25 cellular contexts compared by ENCODE assay signal in genomic region chr6:118882314-118882905, GRCh38. TPM values are rescaled to one million over a fixed set of nuclear protein-coding genes. Genes with fewer than 3 reads are reported as not detected.
DNase-seq lines count a peak whose midpoint lies in the region; ATAC-seq and TF ChIP-seq lines count a peak whose summit lies in the region.
"Had no signal": no experiment of that assay in that cellular context is flagged by ENCODE, and none has a peak within 500 bp of the region (broad histone marks: within the 10 kb centered on the region; RNA-seq: fewer than 3 reads in every experiment).

No MANE protein-coding gene starts in this region.

- H3K36me3 ChIP-seq in naive thymus-derived CD4-positive, alpha-beta T cell (ENCODE audit: control insufficient read depth in 2 of 3, insufficient read depth in 3 of 3, low read length in 3 of 3), result peaks cover 0 to 3% (median 0%) of the 10 kb centered on the region in 3 experiments
- H3K36me3 ChIP-seq: heart left ventricle, pancreas, SJCRH30 had no signal

- CTCF ChIA-PET in activated B cell treated with CpG ODN at 0.5 μM for 24 hours (lab: Charles Lee), result interaction anchor here (1.0 to 2.0 kb wide), 2 partner anchors 12 to 17 kb away, joined by 3 to 4 read pairs; no protein-coding TSS in a partner anchor
- CTCF ChIA-PET in naive thymus-derived CD4-positive, alpha-beta T cell (lab: Charles Lee), result interaction anchor here (0.5 to 0.9 kb wide), 3 partner anchors 10 to 329 kb away, joined by 3 to 5 read pairs (median 3); no protein-coding TSS in a partner anchor

- H3K56ac ChIP-seq in H9 (ENCODE audit: insufficient read length, low read depth, low read length), result no peak overlapping the region

- H3K27me3 ChIP-seq in H9 (ENCODE audit: insufficient read depth, low read length), result no peaks in the 10 kb centered on the region
- no peaks in the 10 kb centered on the region for H3K27me3 ChIP-seq in naive thymus-derived CD4-positive, alpha-beta T cell (ENCODE audit: control insufficient read depth in 2 of 2, insufficient read depth in 2 of 2, low read length in 2 of 2)
- H3K27me3 ChIP-seq: heart left ventricle, pancreas, SJCRH30 had no signal

- H3K4me3 Mint-ChIP-seq in activated T-cell treated with anti-CD3 and anti-CD28 coated beads, Interleukin-2, amount 50 U/mL, for 4 hours, result peak overlapping the region; percentile 21
- H3K4me3 Mint-ChIP-seq in H9, result no peak overlapping the region
- no peak overlapping the region for H3K4me3 Mint-ChIP-seq in activated B cell treated with CpG ODN at 0.5 μM for 24 hours
- H3K4me3 Mint-ChIP-seq in naive thymus-derived CD4-positive, alpha-beta T cell, result peak overlapping the region in 5 of 10 donors; percentile 49 to 73 (median 52)
- H3K4me3 Mint-ChIP-seq: type B pancreatic cell had no signal

- no peak overlapping the region for H4K5ac ChIP-seq in H9 (ENCODE audit: insufficient read length, low read depth, low read length)

- H2AK5ac ChIP-seq in H9 (ENCODE audit: insufficient read length, low read length), result no peak overlapping the region

- POLR2A ChIA-PET in activated B cell treated with CpG ODN at 0.5 μM for 24 hours (lab: Charles Lee), result interaction anchor here (1.3 to 3.4 kb wide), 2 partner anchors 9 to 12 kb away, joined by 5 to 36 read pairs; partner anchors contain the start of gene ASF1A
- POLR2A ChIA-PET in naive thymus-derived CD4-positive, alpha-beta T cell (lab: Charles Lee), result interaction anchor here (1.1 to 5.7 kb wide), 4 partner anchors 10 to 26 kb away, joined by 3 to 53 read pairs (median 5); partner anchors contain the start of gene ASF1A

- H3K27ac Mint-ChIP-seq in H9 (peak overlapping the region; percentile 29 to 56 (median 54); a peak in 3 of 7 replicates), activated B cell treated with CpG ODN at 0.5 μM for 24 hours (peak overlapping the region; percentile 20)
- peak overlapping the region in 7 of 9 donors; percentile 0 to 88 (median 30) for H3K27ac Mint-ChIP-seq in naive thymus-derived CD4-positive, alpha-beta T cell
- H3K27ac Mint-ChIP-seq: type B pancreatic cell had no signal

- H2BK5ac ChIP-seq in H9 (ENCODE audit: insufficient read length, low read length), result no peak overlapping the region

- no peaks in the 10 kb centered on the region for H4K20me1 ChIP-seq in H9 (ENCODE audit: control insufficient read depth, insufficient read depth, insufficient read length)

- H3K36me3 Mint-ChIP-seq in activated T-cell treated with anti-CD3 and anti-CD28 coated beads, Interleukin-2, amount 50 U/mL, for 4 hours (ENCODE audit: insufficient read depth), result peaks cover 6% of the 10 kb centered on the region
- H3K36me3 Mint-ChIP-seq in H9 (ENCODE audit: insufficient read depth in 1 of 3, low read depth in 3 of 3), result no peaks in the 10 kb centered on the region; a peak in 1 of 7 replicates
- H3K36me3 Mint-ChIP-seq in activated B cell treated with CpG ODN at 0.5 μM for 24 hours (ENCODE audit: low read depth), result peaks cover 4% of the 10 kb centered on the region
- peaks cover 0 to 27% (median 13%) of the 10 kb centered on the region in 5 donors for H3K36me3 Mint-ChIP-seq in naive thymus-derived CD4-positive, alpha-beta T cell
- H3K36me3 Mint-ChIP-seq: type B pancreatic cell had no signal

- peak overlapping the region; percentile 30 for H3K27ac ChIP-seq in H9 (ENCODE audit: insufficient read length, low read depth, low read length)
- H3K27ac ChIP-seq in naive thymus-derived CD4-positive, alpha-beta T cell (ENCODE audit: low read depth, low read length), result no peak overlapping the region
- H3K27ac ChIP-seq: pancreas, SJCRH30 had no signal

- H3K23me2 ChIP-seq in H9 (ENCODE audit: insufficient read length, low read depth, low read length, poor library complexity, severe bottlenecking), result no peaks in the 10 kb centered on the region

- H3K4me1 ChIP-seq in H9 (ENCODE audit: insufficient read depth, low read length), result peaks cover 9% of the 10 kb centered on the region
- peaks cover 29 to 31% of the 10 kb centered on the region in 2 donors for H3K4me1 ChIP-seq in naive thymus-derived CD4-positive, alpha-beta T cell (ENCODE audit: control insufficient read depth in 2 of 2, insufficient read depth in 2 of 2, low read length in 2 of 2)
- H3K4me1 ChIP-seq: SJCRH30 had no signal

- no peak overlapping the region for H3T11ph ChIP-seq in H9 (ENCODE audit: low read length)

- H2BK15ac ChIP-seq in H9 (ENCODE audit: low read depth, low read length), result no peak overlapping the region

- H2BK120ac ChIP-seq in H9 (ENCODE audit: low read depth, low read length, poor library complexity, severe bottlenecking), result no peak overlapping the region

- H3K9me3 Mint-ChIP-seq in activated T-cell treated with anti-CD3 and anti-CD28 coated beads, Interleukin-2, amount 50 U/mL, for 4 hours, result no peaks in the 10 kb centered on the region
- H3K9me3 Mint-ChIP-seq in H9 (no peaks in the 10 kb centered on the region), activated B cell treated with CpG ODN at 0.5 μM for 24 hours (no peaks in the 10 kb centered on the region)
- peaks cover 0 to 4% (median 0%) of the 10 kb centered on the region in 11 donors for H3K9me3 Mint-ChIP-seq in naive thymus-derived CD4-positive, alpha-beta T cell
- H3K9me3 Mint-ChIP-seq: type B pancreatic cell had no signal

- no peak overlapping the region for H4K8ac ChIP-seq in H9 (replicated peaks; ENCODE audit: insufficient read length, low read depth, low read length)

- H4K91ac ChIP-seq in H9 (ENCODE audit: insufficient read length, low read depth, low read length), result no peak overlapping the region

- peak overlapping the region; percentile 37 for H2AFZ ChIP-seq in H9 (ENCODE audit: low read length)

- no peak overlapping the region for H2BK12ac ChIP-seq in H9 (ENCODE audit: insufficient read length, low read depth, low read length)

- ATAC-seq in activated T-cell treated with anti-CD3 and anti-CD28 coated beads, Interleukin-2, amount 50 U/mL, for 4 hours, result no peak
- ATAC-seq in activated B cell treated with CpG ODN at 0.5 μM for 24 hours (ENCODE audit: low read depth) (no peak), Right ventricle myocardium superior (ENCODE audit: poor library complexity) (no peak), GM18870 (IDR thresholded peaks at IDR 0.05; ENCODE audit: unreplicated experiment) (no peak)
- ATAC-seq in naive thymus-derived CD4-positive, alpha-beta T cell, result no peak
- ATAC-seq: heart left ventricle, pancreas had no signal

- H2BK20ac ChIP-seq in H9 (ENCODE audit: low read depth, low read length, poor library complexity, severe bottlenecking), result no peak overlapping the region

- peaks cover 77% of the 10 kb centered on the region for H3K4me1 Mint-ChIP-seq in activated T-cell treated with anti-CD3 and anti-CD28 coated beads, Interleukin-2, amount 50 U/mL, for 4 hours (ENCODE audit: low read depth)
- H3K4me1 Mint-ChIP-seq in H9 (peaks cover 19 to 24% of the 10 kb centered on the region in 2 experiments), activated B cell treated with CpG ODN at 0.5 μM for 24 hours (peaks cover 73% of the 10 kb centered on the region)
- peaks cover 39 to 92% (median 90%) of the 10 kb centered on the region in 7 donors for H3K4me1 Mint-ChIP-seq in naive thymus-derived CD4-positive, alpha-beta T cell

- peak overlapping the region; percentile 44 for H3K9ac ChIP-seq in H9 (ENCODE audit: extremely low read depth, insufficient read length, low read length)

- H3K4ac ChIP-seq in H9 (ENCODE audit: low read depth, low read length), result no peak overlapping the region

- no peaks in the 10 kb centered on the region for H3K79me2 ChIP-seq in H9 (ENCODE audit: insufficient read depth, low read length)

- no peak overlapping the region for H3K4me2 ChIP-seq in H9 (ENCODE audit: insufficient read depth, insufficient read length, low read length)

- H3K18ac ChIP-seq in H9 (ENCODE audit: insufficient read length, low read depth, low read length), result no peak overlapping the region

- no peak overlapping the region; the same call in 1 of the 2 replicates for H3K14ac ChIP-seq in H9 (ENCODE audit: insufficient read depth, low read length)

- no peaks in the 10 kb centered on the region for H3K27me3 Mint-ChIP-seq in activated T-cell treated with anti-CD3 and anti-CD28 coated beads, Interleukin-2, amount 50 U/mL, for 4 hours (ENCODE audit: low read depth)
- H3K27me3 Mint-ChIP-seq in H9 (ENCODE audit: low read depth) (no peaks in the 10 kb centered on the region), activated B cell treated with CpG ODN at 0.5 μM for 24 hours (no peaks in the 10 kb centered on the region)
- no peaks in the 10 kb centered on the region for H3K27me3 Mint-ChIP-seq in naive thymus-derived CD4-positive, alpha-beta T cell
- H3K27me3 Mint-ChIP-seq: type B pancreatic cell had no signal

- no peak overlapping the region for H3K4me3 ChIP-seq in naive thymus-derived CD4-positive, alpha-beta T cell (ENCODE audit: low read length)
- H3K4me3 ChIP-seq: heart left ventricle, lung, pancreas, SJCRH30 had no signal

- TF ChIP-seq CTCF in H9 (conservative IDR thresholded peaks at IDR 0.05) (no peak), activated B cell treated with CpG ODN at 0.5 μM for 24 hours (IDR thresholded peaks at IDR 0.05) (no peak)

- WGBS in H9 (ENCODE audit: extremely low coverage, insufficient read length, low lambda C conversion rate), result no CpG with 5 or more reads among the region's 4 CpGs

- intact Hi-C loops in activated B cell treated with CpG ODN at 0.5 μM for 24 hours (cut with micrococcal nuclease), result no loop called here
- intact Hi-C loops in naive thymus-derived CD4-positive, alpha-beta T cell (cut with micrococcal nuclease), result no loop called here
- intact Hi-C loops in Right ventricle myocardium superior (cut with DNase I), result no loop called here

- no peak overlapping the region for H3K23ac ChIP-seq in H9 (ENCODE audit: insufficient read length, low read depth, low read length)

- H3K79me1 ChIP-seq in H9 (ENCODE audit: insufficient read depth, low read depth, low read length, poor library complexity, severe bottlenecking), result no peaks in the 10 kb centered on the region

- no peaks in the 10 kb centered on the region for H3K9me3 ChIP-seq in H9 (ENCODE audit: control insufficient read depth, low read depth, low read length)
- H3K9me3 ChIP-seq in naive thymus-derived CD4-positive, alpha-beta T cell (ENCODE audit: control insufficient read depth in 2 of 3, low read length in 3 of 3), result no peaks in the 10 kb centered on the region
- H3K9me3 ChIP-seq: heart left ventricle, pancreas, SJCRH30 had no signal

- DNase-seq in activated T-cell treated with anti-CD3 and anti-CD28 coated beads, Interleukin-2, amount 50 U/mL, for 4 hours, result no peak
- DNase-seq in activated T-cell treated with anti-CD3 and anti-CD28 coated beads, Interleukin-2, amount 50 U/mL, for 1 hour, result no peak
- no peak for DNase-seq in H9
- no peak for DNase-seq in activated B cell treated with CpG ODN at 0.5 μM for 24 hours
- DNase-seq in naive thymus-derived CD4-positive, alpha-beta T cell, result no peak
- DNase-seq in Right ventricle myocardium superior, result no peak
- DNase-seq in effector CD4-positive, alpha-beta T cell, result no peak
- DNase-seq: activated CD4-positive, CD25-positive, alpha-beta regulatory T cell treated with anti-CD3 and anti-CD28 coated beads, Interleukin-2, amount 50 U/mL, for 72 hours; activated naive CD4-positive, alpha-beta T cell; activated T-cell treated with anti-CD3 and anti-CD28 coated beads for 4 hours; amygdala; DMS53; effector memory CD4-positive, alpha-beta T cell; GDM1; heart left ventricle; Kasumi-1; MV-4-11; NCI-H1694 treated with DMSO at 0.1 percent for 48 hours; NCI-H526; pancreas; SJCRH30; stimulated activated CD4-positive, alpha-beta T cell treated with anti-CD3 and anti-CD28 coated beads, Interleukin-2, amount 100 ng/mL, for 24 hours had no signal

RNA-seq across cellular contexts. Expression of gene ASF1A, which starts 11.5 kb away (rescaled TPM):
- total RNA-seq in activated T-cell treated with anti-CD3 and anti-CD28 coated beads, Interleukin-2, amount 50 U/mL, for 4 hours, result 10 to 100 TPM; 37.8 to 48.9 (median 40.2) TPM
- 34.4 and 36.5 TPM in 2 replicates for total RNA-seq in H9 (2021)
- 12.1 and 13.1 TPM in 2 replicates for total RNA-seq in activated B cell treated with CpG ODN at 0.5 μM for 24 hours
- 10 to 100 TPM; 16.5 to 63.9 (median 35.7) TPM for total RNA-seq in naive thymus-derived CD4-positive, alpha-beta T cell
- polyA plus RNA-seq in naive thymus-derived CD4-positive, alpha-beta T cell, result 10 to 100 TPM; 48.5 to 56.5 TPM
- 26.0 TPM for total RNA-seq in Right ventricle myocardium superior

RNA-seq across cellular contexts. Expression of gene MCM9, which starts 52.5 kb away (rescaled TPM):
- 10 to 100 TPM; 17.2 to 24.1 (median 17.8) TPM for total RNA-seq in activated T-cell treated with anti-CD3 and anti-CD28 coated beads, Interleukin-2, amount 50 U/mL, for 4 hours
- 18.6 and 19.8 TPM in 2 replicates for total RNA-seq in H9 (2021)
- 33.3 and 37.0 TPM in 2 replicates for total RNA-seq in activated B cell treated with CpG ODN at 0.5 μM for 24 hours
- 10 to 100 TPM; 21.8 to 33.7 (median 31.1) TPM for total RNA-seq in naive thymus-derived CD4-positive, alpha-beta T cell
- 10 to 100 TPM; 12.1 to 16.0 TPM for polyA plus RNA-seq in naive thymus-derived CD4-positive, alpha-beta T cell
- 4.8 TPM for total RNA-seq in Right ventricle myocardium superior
